Comparison of ENCODE assay signal across 24 cellular contexts in the genomic region with DNA sequence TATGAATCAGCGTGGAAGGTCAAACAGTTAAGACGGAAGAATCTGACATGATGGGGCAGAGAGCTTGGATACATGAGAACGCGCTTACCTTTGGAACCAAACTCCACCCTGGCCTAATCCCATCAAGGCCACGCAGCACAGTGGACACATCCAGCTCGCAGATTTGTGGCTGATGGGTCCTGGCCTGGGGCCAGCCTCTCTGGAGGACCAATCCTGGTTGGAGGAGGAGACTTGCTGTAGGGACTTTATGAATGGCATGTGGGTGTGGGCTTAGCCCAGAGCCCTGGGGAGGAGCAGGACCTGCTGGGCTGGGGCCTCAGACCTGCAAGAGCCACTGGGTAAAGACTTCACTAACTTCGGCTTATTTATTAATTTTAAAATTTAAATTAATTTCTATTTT.
"Had no signal": no experiment of that assay in that cellular context is flagged by ENCODE, and none has a peak within 500 bp of the region (broad histone marks: within the 10 kb centered on the region; RNA-seq: fewer than 3 reads in every experiment).

No MANE protein-coding gene starts in this region.

- H3K36me3 ChIP-seq: adrenal gland, breast epithelium had no signal

- H3K27ac ChIP-seq: adrenal gland, breast epithelium, SK-N-MC, VCaP had no signal

- H3K4me3 Mint-ChIP-seq: activated CD8-positive, alpha-beta T cell treated with anti-CD3 and anti-CD28 coated beads, Interleukin-2, amount 10 ng/mL, durations not matched to agents 7 days and 5 days; activated naive CD8-positive, alpha-beta T cell treated with anti-CD3 and anti-CD28 coated beads, Interleukin-2, amount 10 ng/mL, durations not matched to agents 7 days and 5 days; T-cell had no signal

- DNase-seq: activated CD4-positive, alpha-beta T cell treated with anti-CD3 and anti-CD28 coated beads for 4 hours; activated CD8-positive, alpha-beta memory T cell treated with anti-CD3 and anti-CD28 coated beads, Interleukin-2, amount 50 U/mL, for 48 hours; activated CD8-positive, alpha-beta T cell treated with anti-CD3 and anti-CD28 coated beads, Interleukin-2, amount 10 ng/mL, durations not matched to agents 7 days and 5 days; activated naive CD4-positive, alpha-beta T cell treated with anti-CD3 and anti-CD28 coated beads, Interleukin-2, amount 50 U/mL, for 16 hours; activated naive CD8-positive, alpha-beta T cell treated with anti-CD3 and anti-CD28 coated beads, Interleukin-2, amount 10 ng/mL, durations not matched to agents 7 days and 5 days; activated T-cell treated with anti-CD3 and anti-CD28 coated beads, Interleukin-2, amount 50 U/mL, for 1 hour; anterior cingulate cortex; caudate nucleus; Kasumi-1; KBM-7; NCI-H1048; NCI-H1694; NCI-H2029 treated with DMSO at 0.1 percent for 48 hours; NCI-H510A treated with DMSO at 0.1 percent for 48 hours; NK-92 treated with Interleukin-12 subunit alpha and Interleukin-12 subunit beta, amount 100 ng/mL, for 24 hours; RPMI8226; T-cell had no signal

- H3K27ac Mint-ChIP-seq: activated CD8-positive, alpha-beta T cell treated with anti-CD3 and anti-CD28 coated beads, Interleukin-2, amount 10 ng/mL, durations not matched to agents 7 days and 5 days; activated naive CD8-positive, alpha-beta T cell treated with anti-CD3 and anti-CD28 coated beads, Interleukin-2, amount 10 ng/mL, durations not matched to agents 7 days and 5 days; T-cell had no signal

- H3K9me3 ChIP-seq: adrenal gland, breast epithelium had no signal

- H3K4me1 Mint-ChIP-seq: activated naive CD8-positive, alpha-beta T cell treated with anti-CD3 and anti-CD28 coated beads, Interleukin-2, amount 10 ng/mL, durations not matched to agents 7 days and 5 days; T-cell had no signal

- H3K4me3 ChIP-seq: adrenal gland, breast epithelium, SK-N-MC had no signal

- H3K4me1 ChIP-seq: adrenal gland, breast epithelium had no signal

- ATAC-seq: activated CD4-positive, CD25-positive, alpha-beta regulatory T cell treated with anti-CD3 and anti-CD28 coated beads, Interleukin-2, amount 50 U/mL, for 24 hours; activated CD8-positive, alpha-beta T cell treated with anti-CD3 and anti-CD28 coated beads, Interleukin-2, amount 10 ng/mL, durations not matched to agents 7 days and 5 days; Panc1; Right ventricle myocardium inferior; T-cell had no signal

- H3K9me3 Mint-ChIP-seq: activated naive CD8-positive, alpha-beta T cell treated with anti-CD3 and anti-CD28 coated beads, Interleukin-2, amount 10 ng/mL, durations not matched to agents 7 days and 5 days; T-cell had no signal

- H3K36me3 Mint-ChIP-seq: activated naive CD8-positive, alpha-beta T cell treated with anti-CD3 and anti-CD28 coated beads, Interleukin-2, amount 10 ng/mL, durations not matched to agents 7 days and 5 days; T-cell had no signal
